Comparison of ENCODE assay signal across 25 cellular contexts in genomic region chr1:92747735-92748134, GRCh38. TPM values are rescaled to one million over a fixed set of nuclear protein-coding genes. Genes with fewer than 3 reads are reported as not detected.
DNase-seq lines count a peak whose midpoint lies in the region; ATAC-seq and TF ChIP-seq lines count a peak whose summit lies in the region.
"Had no signal": no experiment of that assay in that cellular context is flagged by ENCODE, and none has a peak within 500 bp of the region (broad histone marks: within the 10 kb centered on the region; RNA-seq: fewer than 3 reads in every experiment).

No MANE protein-coding gene starts in this region.

- H3K4me1 Mint-ChIP-seq in dendritic cell treated with granulocyte-macrophage colony-stimulating factor and Interleukin-4, amounts not matched to agents 40 ng/mL and 50 ng/mL, for 4 days (ENCODE audit: low read depth): peaks cover 40% of the 10 kb centered on the region

- DNase-seq in Right ventricle myocardium inferior (ENCODE audit: missing footprints) (no peak), cardiac septum (ENCODE audit: low spot score) (no peak), left ventricle myocardium superior (no peak), upper lobe of right lung (no peak), NCI-H748 treated with DMSO at 0.1 percent for 48 hours (lab: John Stamatoyannopoulos, UW) (no peak), NCI-H1048 (lab: John Stamatoyannopoulos, UW) (no peak)
- DNase-seq: activated CD4-positive, CD25-positive, alpha-beta regulatory T cell treated with anti-CD3 and anti-CD28 coated beads, Interleukin-2, amount 50 U/mL, for 72 hours; activated naive CD4-positive, alpha-beta T cell; activated T-cell treated with anti-CD3 and anti-CD28 coated beads, Interleukin-2, amount 50 U/mL, for 4 hours; caudate nucleus; EL; foreskin melanocyte; kidney; mammary epithelial cell; NCI-H1694; NCI-H2227 treated with DMSO at 0.1 percent for 48 hours; nucleus accumbens; retina; stimulated activated CD4-positive, alpha-beta T cell treated with anti-CD3 and anti-CD28 coated beads, Interleukin-12 subunit alpha, Interleukin-12 subunit beta, amount 100 ng/mL, for 4 hours; SW 1271 had no signal

- H3K9me3 ChIP-seq in upper lobe of right lung: no peaks in the 10 kb centered on the region
- H3K9me3 ChIP-seq: tibial nerve had no signal

- TF ChIP-seq CTCF in upper lobe of right lung (IDR thresholded peaks at IDR 0.05): no peak

- H3K9me3 Mint-ChIP-seq in dendritic cell treated with granulocyte-macrophage colony-stimulating factor and Interleukin-4, amounts not matched to agents 40 ng/mL and 50 ng/mL, for 4 days: peaks cover 5% of the 10 kb centered on the region
- H3K9me3 Mint-ChIP-seq: activated T-cell treated with anti-CD3 and anti-CD28 coated beads, Interleukin-2, amount 50 U/mL, for 4 hours; stimulated activated naive CD8-positive, alpha-beta T cell treated with anti-CD3 and anti-CD28 coated beads, Interleukin-15, Interleukin-2, amounts not matched to agents 100 ng/mL and 50 ng/mL, for 24 hours had no signal

- no peaks in the 10 kb centered on the region for H3K27me3 Mint-ChIP-seq in dendritic cell treated with granulocyte-macrophage colony-stimulating factor and Interleukin-4, amounts not matched to agents 40 ng/mL and 50 ng/mL, for 4 days

- peak overlapping the region; percentile 73 for H3K27ac Mint-ChIP-seq in dendritic cell treated with granulocyte-macrophage colony-stimulating factor and Interleukin-4, amounts not matched to agents 40 ng/mL and 50 ng/mL, for 4 days
- H3K27ac Mint-ChIP-seq: stimulated activated naive CD8-positive, alpha-beta T cell treated with anti-CD3 and anti-CD28 coated beads, Interleukin-15, Interleukin-2, amounts not matched to agents 100 ng/mL and 50 ng/mL, for 24 hours had no signal

- ATAC-seq in Right ventricle myocardium inferior (peak; percentile 29), left ventricle myocardium superior (peak; percentile 55), upper lobe of right lung (peak; percentile 68), GM18517 (IDR thresholded peaks at IDR 0.05; ENCODE audit: unreplicated experiment) (no peak)
- ATAC-seq: activated T-cell treated with anti-CD3 and anti-CD28 coated beads, Interleukin-2, amount 50 U/mL, for 4 hours had no signal

- intact Hi-C loops in Right ventricle myocardium inferior (cut with DNase I): loop anchor here (5.0 kb wide), 2 partner anchors 40 to 85 kb away; partner anchors contain the start of genes EVI5 and RPL5
- intact Hi-C loops in cardiac septum (cut with DNase I): loop anchor here (5.0 kb wide), 1 partner anchor 70 kb away; no protein-coding TSS in a partner anchor
- intact Hi-C loops in dendritic cell treated with granulocyte-macrophage colony-stimulating factor and Interleukin-4, amounts not matched to agents 40 ng/mL and 50 ng/mL, for 4 days (cut with micrococcal nuclease): loop anchor here (5.0 kb wide), 1 partner anchor 35 kb away; no protein-coding TSS in a partner anchor
- intact Hi-C loops in left ventricle myocardium superior (cut with micrococcal nuclease): no loop called here
- intact Hi-C loops in upper lobe of right lung (cut with DNase I): no loop called here

- no peak overlapping the region for H3K4me3 ChIP-seq in upper lobe of right lung
- H3K4me3 ChIP-seq: BLaER1 treated with 17β-estradiol and CSF1 and Interleukin-3, amounts not matched to agents 10 nM and 100 nM; tibial nerve had no signal

- no peaks in the 10 kb centered on the region for H3K36me3 ChIP-seq in upper lobe of right lung
- H3K36me3 ChIP-seq: tibial nerve had no signal

- H3K27me3 ChIP-seq in upper lobe of right lung: no peaks in the 10 kb centered on the region
- H3K27me3 ChIP-seq: BLaER1 treated with 17β-estradiol and CSF1 and Interleukin-3, amounts not matched to agents 10 nM and 100 nM; tibial nerve had no signal

- H3K4me1 ChIP-seq in upper lobe of right lung: no peaks in the 10 kb centered on the region

- no peak overlapping the region for H3K27ac ChIP-seq in upper lobe of right lung
- H3K27ac ChIP-seq: BLaER1 treated with 17β-estradiol and CSF1 and Interleukin-3, amounts not matched to agents 10 nM and 100 nM; tibial nerve had no signal

- H3K4me3 Mint-ChIP-seq in dendritic cell treated with granulocyte-macrophage colony-stimulating factor and Interleukin-4, amounts not matched to agents 40 ng/mL and 50 ng/mL, for 4 days: no peak overlapping the region
- H3K4me3 Mint-ChIP-seq: activated T-cell treated with anti-CD3 and anti-CD28 coated beads, Interleukin-2, amount 50 U/mL, for 4 hours; stimulated activated naive CD8-positive, alpha-beta T cell treated with anti-CD3 and anti-CD28 coated beads, Interleukin-15, Interleukin-2, amounts not matched to agents 100 ng/mL and 50 ng/mL, for 24 hours had no signal

- H3K36me3 Mint-ChIP-seq in dendritic cell treated with granulocyte-macrophage colony-stimulating factor and Interleukin-4, amounts not matched to agents 40 ng/mL and 50 ng/mL, for 4 days (ENCODE audit: low read depth): peaks cover 11% of the 10 kb centered on the region

RNA-seq across cellular contexts. Expression of gene EVI5, which starts 37.2 kb away (rescaled TPM):
- total RNA-seq in Right ventricle myocardium inferior (20.0 TPM), cardiac septum (30.7 TPM), left ventricle myocardium superior (21.2 TPM), upper lobe of right lung (43.7 TPM)

Comparison
In these comparisons a context has a peak if more than half of its experiments do, and no peak if none do; other contexts are left out.
1. intact Hi-C loops: an anchor here in Right ventricle myocardium inferior (5.0 kb wide), cardiac septum (5.0 kb wide) and dendritic cell treated with granulocyte-macrophage colony-stimulating factor and Interleukin-4, amounts not matched to agents 40 ng/mL and 50 ng/mL, for 4 days (5.0 kb wide); none called in left ventricle myocardium superior and upper lobe of right lung.